Comparison of ENCODE assay signal across 33 cellular contexts in genomic region chr6:33483678-33484077, GRCh38. TPM values are rescaled to one million over a fixed set of nuclear protein-coding genes. Genes with fewer than 3 reads are reported as not detected.
A peak's percentile ranks its signal among the peaks of the same experiment; 100 is the strongest.
DNase-seq lines count a peak whose midpoint lies in the region; ATAC-seq, FAIRE-seq and TF ChIP-seq lines count a peak whose summit lies in the region.
"Had no signal": no experiment of that assay in that cellular context is flagged by ENCODE, and none has a peak within 500 bp of the region (broad histone marks: within the 10 kb centered on the region; RNA-seq: fewer than 3 reads in every experiment).

No MANE protein-coding gene starts in this region.

- peaks cover 10 to 26% of the 10 kb centered on the region in 2 donors for H3K27me3 Mint-ChIP-seq in effector memory CD8-positive, alpha-beta T cell
- H3K27me3 Mint-ChIP-seq: CD4-positive, alpha-beta T cell had no signal

- H3K4me1 Mint-ChIP-seq in effector memory CD8-positive, alpha-beta T cell (ENCODE audit: low read depth in 2 of 2) = peaks cover 0 to 3% of the 10 kb centered on the region in 2 donors
- H3K4me1 Mint-ChIP-seq: B cell; CD14-positive monocyte; CD4-positive, alpha-beta memory T cell; CD8-positive, alpha-beta memory T cell had no signal

- H3K4me3 ChIP-seq in HEK293 (ENCODE audit: low read depth, low read length) = no peak overlapping the region
- H3K4me3 ChIP-seq in K562 = no peak overlapping the region
- no peak overlapping the region for H3K4me3 ChIP-seq in gastroesophageal sphincter
- H3K4me3 ChIP-seq: A549; BLaER1; BLaER1 treated with 17β-estradiol and CSF1 and Interleukin-3, amounts not matched to agents 10 nM and 100 nM had no signal

- H3K4me1 ChIP-seq in HEK293 (ENCODE audit: control insufficient read depth, insufficient read depth, low read length) (no peaks in the 10 kb centered on the region), K562 (replicated peaks in 1 of 2; ENCODE audit: control insufficient read depth in 2 of 2, insufficient read depth in 2 of 2, low read length in 2 of 2) (peaks cover 7 to 12% of the 10 kb centered on the region in 2 experiments; a peak in 4 of 5 replicates), gastroesophageal sphincter (no peaks in the 10 kb centered on the region)
- H3K4me1 ChIP-seq: A549; BE2C; BLaER1; BLaER1 treated with 17β-estradiol and CSF1 and Interleukin-3, amounts not matched to agents 10 nM and 100 nM had no signal

- intact Hi-C loops in K562 (cut with micrococcal nuclease) = no loop called here

- H3K9me3 ChIP-seq in HEK293 (ENCODE audit: control insufficient read depth, insufficient read depth, low read depth, low read length) (no peaks in the 10 kb centered on the region), K562 (replicated peaks; ENCODE audit: control insufficient read depth, insufficient read depth, low read depth, low read length) (no peaks in the 10 kb centered on the region), gastroesophageal sphincter (no peaks in the 10 kb centered on the region)
- H3K9me3 ChIP-seq: A549, BE2C, Caco-2 had no signal

- no peak for TF ChIP-seq CTCF in HEK293 (tag by site-specific recombination; IDR thresholded peaks at IDR 0.05)
- TF ChIP-seq CTCF in K562 (IDR thresholded peaks at IDR 0.05 in 2 of 3, conservative IDR thresholded peaks at IDR 0.05 in 1 of 3; ENCODE audit: insufficient read depth in 2 of 3, low read depth in 1 of 3, low read length in 3 of 3) = no peak
- no peak for TF ChIP-seq CTCF in gastroesophageal sphincter (IDR thresholded peaks at IDR 0.05)

- no peak for DNase-seq in K562 (ENCODE audit: extremely low read depth in 1 of 4, low spot score in 3 of 4)
- DNase-seq in effector memory CD8-positive, alpha-beta T cell = no peak
- DNase-seq: 8988T; ACHN; AML-193; BE2C; C1 segment of cervical spinal cord; Caco-2; Calu3; CD4-positive, alpha-beta memory T cell; CD4-positive, alpha-beta T cell; CD4-positive, CD25-positive, alpha-beta regulatory T cell; CD8-positive, alpha-beta memory T cell; CD8-positive, alpha-beta T cell; COR-L47; DMS 273 treated with DMSO at 0.1 percent for 48 hours; DMS153; DMS53; DMS79; DMS79 treated with DMSO at 0.1 percent for 48 hours; DND-41; EL had no signal

- no peaks in the 10 kb centered on the region for H3K9me3 Mint-ChIP-seq in effector memory CD8-positive, alpha-beta T cell
- H3K9me3 Mint-ChIP-seq: CD4-positive, alpha-beta memory T cell; CD4-positive, alpha-beta T cell; CD8-positive, alpha-beta T cell had no signal

- no peaks in the 10 kb centered on the region for H3K79me2 ChIP-seq in K562 (ENCODE audit: control insufficient read depth, insufficient read depth, low read length)

- FAIRE-seq in K562 (lab: Jason Lieb, UNC) = no peak
- FAIRE-seq: A204.1, A549, D721Med had no signal

- no peak overlapping the region for H3K27ac Mint-ChIP-seq in effector memory CD8-positive, alpha-beta T cell
- H3K27ac Mint-ChIP-seq: B cell; CD14-positive monocyte; CD4-positive, alpha-beta memory T cell; CD4-positive, alpha-beta T cell; CD4-positive, CD25-positive, alpha-beta regulatory T cell; CD8-positive, alpha-beta memory T cell; CD8-positive, alpha-beta T cell had no signal

- H3K9me1 ChIP-seq in K562 (ENCODE audit: control insufficient read depth, insufficient read depth, low read length) = no peaks in the 10 kb centered on the region

- TF ChIP-seq EP300 in K562 (IDR thresholded peaks at IDR 0.05; ENCODE audit: low read length) (no peak), gastroesophageal sphincter (IDR thresholded peaks at IDR 0.05) (no peak)

- H2AFZ ChIP-seq in K562 (ENCODE audit: low read depth, low read length) = no peak overlapping the region

- no peaks in the 10 kb centered on the region for H3K36me3 Mint-ChIP-seq in effector memory CD8-positive, alpha-beta T cell (ENCODE audit: insufficient read depth)
- H3K36me3 Mint-ChIP-seq: CD14-positive monocyte; CD4-positive, alpha-beta memory T cell; CD4-positive, CD25-positive, alpha-beta regulatory T cell; CD8-positive, alpha-beta T cell had no signal

- no peak for ATAC-seq in K562
- no peak for ATAC-seq in effector memory CD8-positive, alpha-beta T cell (replicated peaks)
- ATAC-seq in gastroesophageal sphincter = no peak
- ATAC-seq: A549; CD8-positive, alpha-beta T cell had no signal

- H3K27me3 ChIP-seq in K562 (ENCODE audit: control insufficient read depth in 2 of 2, insufficient read depth in 2 of 2, low read length in 2 of 2) (no peaks in the 10 kb centered on the region), gastroesophageal sphincter (peaks cover 20% of the 10 kb centered on the region)
- H3K27me3 ChIP-seq: BE2C; BLaER1; BLaER1 treated with 17β-estradiol and CSF1 and Interleukin-3, amounts not matched to agents 10 nM and 100 nM had no signal

- no peaks in the 10 kb centered on the region for H4K20me1 ChIP-seq in K562 (replicated peaks; ENCODE audit: control insufficient read depth, insufficient read depth, low read length)
- H4K20me1 ChIP-seq: BLaER1; BLaER1 treated with 17β-estradiol and CSF1 and Interleukin-3, amounts not matched to agents 10 nM and 100 nM had no signal

- no peak for TF ChIP-seq RAD21 in K562 (CRISPR knock-in tag; conservative IDR thresholded peaks at IDR 0.05 in 1 of 2, IDR thresholded peaks at IDR 0.05 in 1 of 2)

- POLR2A ChIA-PET in HEK293 (lab: Yijun Ruan, JAX) = no interaction called here
- POLR2A ChIA-PET in K562 (lab: Yijun Ruan, JAX) = interaction anchor here (0.6 kb wide), 1 partner anchor 14 kb away, joined by 3 read pairs; no protein-coding TSS in a partner anchor

- no peak overlapping the region for H3K9ac ChIP-seq in K562 (ENCODE audit: insufficient read depth in 1 of 2, low read depth in 2 of 2, low read length in 2 of 2)
- H3K9ac ChIP-seq: BLaER1; BLaER1 treated with 17β-estradiol and CSF1 and Interleukin-3, amounts not matched to agents 10 nM and 100 nM had no signal

- H3K4me3 Mint-ChIP-seq in effector memory CD8-positive, alpha-beta T cell = no peak overlapping the region
- H3K4me3 Mint-ChIP-seq: B cell; CD14-positive monocyte; CD4-positive, alpha-beta memory T cell; CD4-positive, alpha-beta T cell; CD8-positive, alpha-beta memory T cell; CD8-positive, alpha-beta T cell had no signal

- CTCF ChIA-PET in HEK293 (lab: Yijun Ruan, JAX) (no interaction called here), K562 (lab: Yijun Ruan, JAX; ENCODE audit: low intra/inter-chr PET ratio) (no interaction called here)

- H3K27ac ChIP-seq in HEK293 (ENCODE audit: extremely low read depth, low read depth, low read length) (no peak overlapping the region), K562 (ENCODE audit: extremely low read depth, low read depth, low read length) (no peak overlapping the region), gastroesophageal sphincter (no peak overlapping the region)
- H3K27ac ChIP-seq: 22Rv1; A549; BLaER1; BLaER1 treated with 17β-estradiol and CSF1 and Interleukin-3, amounts not matched to agents 10 nM and 100 nM; C4-2B had no signal

- TF ChIP-seq POLR2A in K562 (conservative IDR thresholded peaks at IDR 0.05) (no peak), gastroesophageal sphincter (IDR thresholded peaks at IDR 0.05) (no peak)

- in situ Hi-C loops in K562 (cut with MboI) = no loop called here

- no TSS peak for BruUV-seq in K562 (replicated peaks; lab: Mats Ljungman, UMichigan)

- no peaks in the 10 kb centered on the region for H3K36me3 ChIP-seq in HEK293 (ENCODE audit: control insufficient read depth in 2 of 2, insufficient read depth in 1 of 2, low read length in 2 of 2)
- H3K36me3 ChIP-seq in K562 (ENCODE audit: control insufficient read depth, insufficient read depth, low read length) = no peaks in the 10 kb centered on the region
- no peaks in the 10 kb centered on the region for H3K36me3 ChIP-seq in gastroesophageal sphincter
- H3K36me3 ChIP-seq: BE2C; BLaER1; BLaER1 treated with 17β-estradiol and CSF1 and Interleukin-3, amounts not matched to agents 10 nM and 100 nM had no signal

- WGBS in K562 (ENCODE audit: insufficient coverage, low coverage, missing lambda C conversion rate) = 8% methylated on average over 2 of the region's 3 CpGs
- 57 to 66% methylated on average over 1 to 2 of the region's 3 CpGs for WGBS in gastroesophageal sphincter (ENCODE audit: low coverage in 1 of 2), 2 donors

- no peak overlapping the region for H3K4me2 ChIP-seq in K562 (ENCODE audit: insufficient read depth, low read length)
- H3K4me2 ChIP-seq: A549; BLaER1; BLaER1 treated with 17β-estradiol and CSF1 and Interleukin-3, amounts not matched to agents 10 nM and 100 nM had no signal

TF ChIP-seq in K562, 482 proteins besides CTCF, POLR2A, EP300 and RAD21 (continues in another document):
- no peak for TF ChIP-seq ZNF354B (CRISPR knock-in tag; IDR thresholded peaks at IDR 0.05)
- 0 out of 4 replicates have a peak, but pooled peaks of 1 of the 2 experiments have one; percentile 12 for TF ChIP-seq TRIM24 (IDR thresholded peaks at IDR 0.05)

RNA-seq across cellular contexts. Expression of gene ZBTB9, which starts 29.3 kb away (rescaled TPM):
- 14.2 and 31.6 TPM in 2 replicates for total RNA-seq in K562 (2011; cell fraction: chromatin; rRNA removed; ENCODE audit: low replicate concordance)
- 23.9 and 26.3 TPM in 2 replicates for total RNA-seq in K562 (2011; cell fraction: nucleolus; rRNA removed)
- total RNA-seq in K562 (2011; cell fraction: nucleoplasm; rRNA removed) = 14.0 and 19.2 TPM in 2 replicates
- total RNA-seq in K562 (2014; rRNA removed) = 10.4 and 15.0 TPM in 2 replicates
- 10.3 and 10.4 TPM in 2 replicates for total RNA-seq in K562 (2014; rRNA removed; fragmentation: Illumina TruSeq; extraction: Trizol)
- total RNA-seq in K562 (2015; rRNA removed; fragmentation: Illumina TruSeq; extraction: Trizol) = 12.7 and 13.1 TPM in 2 replicates
- 15.9 and 17.3 TPM in 2 replicates for total RNA-seq in K562 (2021)
- 10.5 and 11.1 TPM in 2 replicates for polyA plus RNA-seq in K562 (2011; rRNA removed)
- polyA plus RNA-seq in K562 (2011; cell fraction: cytosol; rRNA removed) = 7.8 and 10.3 TPM in 2 replicates
- 13.6 and 18.1 TPM in 2 replicates for polyA plus RNA-seq in K562 (2011; cell fraction: nucleus; rRNA removed)
- 12.2 and 14.5 TPM in 2 replicates for polyA plus RNA-seq in K562 (2012)
- polyA plus RNA-seq in K562 (2014; fragmentation: Illumina TruSeq; extraction: Trizol) = 16.3 and 19.5 TPM in 2 replicates
- 1 to 10 TPM; 1.9 to 2.5 TPM for polyA plus RNA-seq in K562 (2014; fragmentation: Nextera tagmentation; extraction: Ambion mirVana)
- 6.9 and 11.9 TPM in 2 replicates for polyA plus RNA-seq in K562 (2014; rRNA removed)
- polyA minus RNA-seq in K562 (2011; rRNA and poly(A)+ RNA removed) = 11.3 and 13.1 TPM in 2 replicates
- 11.1 and 15.7 TPM in 2 replicates for polyA minus RNA-seq in K562 (2011; cell fraction: cytosol; rRNA and poly(A)+ RNA removed)
- 6.6 and 10.3 TPM in 2 replicates for polyA minus RNA-seq in K562 (2011; cell fraction: nucleus; rRNA and poly(A)+ RNA removed)
- 1 to 10 TPM; 2.2 to 4.0 (median 3.2) TPM for total RNA-seq in gastroesophageal sphincter

Comparison
In these comparisons a context has a peak if more than half of its experiments do, and no peak if none do; other contexts are left out.
1. Of the 44 proteins assayed by ChIP-seq in both K562 and HEK293: peak only in K562: TRIM28; only in HEK293: none; in both: none; in neither: 43.